In genomic region chr11:134347441-134347840, GRCh38 we compare ENCODE assay signal across 24 cellular contexts. TPM values are rescaled to one million over a fixed set of nuclear protein-coding genes. Genes with fewer than 3 reads are reported as not detected.
DNase-seq lines count a peak whose midpoint lies in the region; ATAC-seq and TF ChIP-seq lines count a peak whose summit lies in the region.
"Had no signal": no experiment of that assay in that cellular context is flagged by ENCODE, and none has a peak within 500 bp of the region (broad histone marks: within the 10 kb centered on the region; RNA-seq: fewer than 3 reads in every experiment).

No MANE protein-coding gene starts in this region.

- H3K27me3 Mint-ChIP-seq in activated naive CD8-positive, alpha-beta T cell treated with anti-CD3 and anti-CD28 coated beads, Interleukin-2, amount 10 ng/mL, durations not matched to agents 7 days and 5 days: no peaks in the 10 kb centered on the region
- no peaks in the 10 kb centered on the region for H3K27me3 Mint-ChIP-seq in activated naive CD8-positive, alpha-beta T cell treated with anti-CD3 and anti-CD28 coated beads for 36 hours

- H3K4me1 ChIP-seq in IMR-90 (ENCODE audit: control insufficient read depth, insufficient read depth, low read length): no peaks in the 10 kb centered on the region
- peaks cover 4% of the 10 kb centered on the region for H3K4me1 ChIP-seq in testis
- H3K4me1 ChIP-seq: BE2C had no signal

- H2AK5ac ChIP-seq in IMR-90 (ENCODE audit: low read depth, low read length): no peak overlapping the region

- TF ChIP-seq RAD21 in IMR-90 (IDR thresholded peaks at IDR 0.05; ENCODE audit: low read length): no peak

- H3K4me1 Mint-ChIP-seq in activated naive CD8-positive, alpha-beta T cell treated with anti-CD3 and anti-CD28 coated beads, Interleukin-2, amount 10 ng/mL, durations not matched to agents 7 days and 5 days: peaks cover 5% of the 10 kb centered on the region
- H3K4me1 Mint-ChIP-seq in activated naive CD8-positive, alpha-beta T cell treated with anti-CD3 and anti-CD28 coated beads for 36 hours: peaks cover 4% of the 10 kb centered on the region

- no peak overlapping the region for H3K18ac ChIP-seq in IMR-90 (ENCODE audit: low read depth, low read length)

- no peaks in the 10 kb centered on the region for H3K9me3 Mint-ChIP-seq in activated naive CD8-positive, alpha-beta T cell treated with anti-CD3 and anti-CD28 coated beads, Interleukin-2, amount 10 ng/mL, durations not matched to agents 7 days and 5 days
- H3K9me3 Mint-ChIP-seq in activated naive CD8-positive, alpha-beta T cell treated with anti-CD3 and anti-CD28 coated beads for 36 hours: no peaks in the 10 kb centered on the region

- CTCF ChIA-PET in IMR-90 (lab: Yijun Ruan, JAX): no interaction called here

- BruUV-seq in IMR-90 (replicated peaks; lab: Mats Ljungman, UMichigan): no TSS peak

- no peak overlapping the region for H3K4ac ChIP-seq in IMR-90 (ENCODE audit: low read depth, low read length)

- dilution Hi-C loops in IMR-90 (cut with HindIII; ENCODE audit: low sequenced_read_pairs, unreplicated experiment): no loop called here

- intact Hi-C loops in IMR-90 (cut with micrococcal nuclease) (no loop called here), testis (cut with DNase I; ENCODE audit: low total_unique reads) (no loop called here)

- H3K79me1 ChIP-seq in IMR-90 (ENCODE audit: low read depth in 1 of 2, low read length in 2 of 2): no peaks in the 10 kb centered on the region

- H3K27me3 ChIP-seq in IMR-90 (ENCODE audit: control insufficient read depth, insufficient read depth, low read length) (no peaks in the 10 kb centered on the region), testis (no peaks in the 10 kb centered on the region)
- H3K27me3 ChIP-seq: BE2C, MG63 had no signal

- H4K20me1 ChIP-seq in IMR-90 (ENCODE audit: insufficient read depth, low read length): no peaks in the 10 kb centered on the region

- no peak for TF ChIP-seq POLR2A in IMR-90 (IDR thresholded peaks at IDR 0.05; ENCODE audit: low read depth, low read length)
- no peak for TF ChIP-seq POLR2A in testis (IDR thresholded peaks at IDR 0.05)

- H3K36me3 ChIP-seq in IMR-90 (ENCODE audit: control insufficient read depth, insufficient read depth, low read length) (no peaks in the 10 kb centered on the region), testis (ENCODE audit: low read depth, missing control alignments) (no peaks in the 10 kb centered on the region)
- H3K36me3 ChIP-seq: BE2C, MG63 had no signal

- H2BK120ac ChIP-seq in IMR-90 (ENCODE audit: low read depth, low read length): no peak overlapping the region

- in situ Hi-C loops in IMR-90 (cut with MboI; ENCODE audit: low sequenced_read_pairs): no loop called here

- H2BK20ac ChIP-seq in IMR-90 (ENCODE audit: low read depth, low read length): no peak overlapping the region

- H3K27ac ChIP-seq in IMR-90 (ENCODE audit: insufficient read depth, low read length) (no peak overlapping the region), testis (no peak overlapping the region)
- H3K27ac ChIP-seq: RWPE1 had no signal

- no peak overlapping the region for H2AK9ac ChIP-seq in IMR-90 (replicated peaks; ENCODE audit: low read depth, low read length, poor library complexity)

- H2AFZ ChIP-seq in IMR-90 (replicated peaks; ENCODE audit: low read length, poor library complexity): peak overlapping the region; percentile 3

- no peak overlapping the region for H4K5ac ChIP-seq in IMR-90 (ENCODE audit: low read depth, low read length)

- no peak for DNase-seq in activated naive CD8-positive, alpha-beta T cell treated with anti-CD3 and anti-CD28 coated beads, Interleukin-2, amount 10 ng/mL, durations not matched to agents 7 days and 5 days
- DNase-seq in activated naive CD8-positive, alpha-beta T cell treated with anti-CD3 and anti-CD28 coated beads for 36 hours: no peak
- no peak for DNase-seq in IMR-90
- peak; percentile 18 for DNase-seq in ecto neural progenitor cell (ENCODE audit: low spot score)
- peak; percentile 6 for DNase-seq in testis
- no peak for DNase-seq in mucosa of gallbladder (ENCODE audit: low spot score)
- DNase-seq in activated T-cell treated with anti-CD3 and anti-CD28 coated beads, Interleukin-2, amount 50 U/mL, for 1 hour: no peak
- DNase-seq: BE2C; EL; GF-D8; GOT3; MG63; NCI-H1092; NCI-H1436; NCI-H187 treated with DMSO at 0.1 percent for 48 hours; NCI-H345; NCI-H524; NCI-H774; NK-92 treated with Interleukin-12 subunit alpha and Interleukin-12 subunit beta, amount 100 ng/mL, for 24 hours; SHP77 treated with DMSO at 0.1 percent for 48 hours had no signal

- no peak overlapping the region for H3K4me3 ChIP-seq in IMR-90 (ENCODE audit: insufficient read depth, low read depth, low read length)
- H3K4me3 ChIP-seq in testis: no peak overlapping the region
- H3K4me3 ChIP-seq: K562, MG63 had no signal

- no peaks in the 10 kb centered on the region for H3K9me1 ChIP-seq in IMR-90 (ENCODE audit: insufficient read depth, low read length)

- 72% methylated on average over 3 of the region's 10 CpGs; no CpG with 5 or more reads in 1 of the 2 experiments for WGBS in IMR-90 (ENCODE audit: extremely low coverage in 2 of 2, insufficient read length in 1 of 2), 2 experiments
- 87 to 90% methylated on average over 8 to 10 of the region's 10 CpGs for WGBS in testis, 2 donors

- H2BK15ac ChIP-seq in IMR-90 (ENCODE audit: low read depth, low read length): no peak overlapping the region

- no peaks in the 10 kb centered on the region for H3K36me3 Mint-ChIP-seq in activated naive CD8-positive, alpha-beta T cell treated with anti-CD3 and anti-CD28 coated beads, Interleukin-2, amount 10 ng/mL, durations not matched to agents 7 days and 5 days
- H3K36me3 Mint-ChIP-seq in activated naive CD8-positive, alpha-beta T cell treated with anti-CD3 and anti-CD28 coated beads for 36 hours: no peaks in the 10 kb centered on the region

- H3K14ac ChIP-seq in IMR-90 (replicated peaks; ENCODE audit: low read depth, low read length): no peak overlapping the region

- no peak overlapping the region for H3K23ac ChIP-seq in IMR-90 (ENCODE audit: low read depth, low read length)

- H3K9me3 ChIP-seq in IMR-90 (ENCODE audit: control insufficient read depth, insufficient read depth, low read length): peaks cover 11% of the 10 kb centered on the region
- H3K9me3 ChIP-seq in testis: no peaks in the 10 kb centered on the region
- H3K9me3 ChIP-seq: BE2C, MG63 had no signal

- no peak overlapping the region for H3K4me2 ChIP-seq in IMR-90 (ENCODE audit: low read depth, low read length)

- no peak for TF ChIP-seq CTCF in IMR-90 (conservative IDR thresholded peaks at IDR 0.05; ENCODE audit: low read depth, low read length)
- TF ChIP-seq CTCF in testis (IDR thresholded peaks at IDR 0.05): no peak

- H3K9ac ChIP-seq in IMR-90 (ENCODE audit: low read depth, low read length): no peak overlapping the region

- H2BK5ac ChIP-seq in IMR-90 (ENCODE audit: low read depth, low read length, poor library complexity, severe bottlenecking): no peak overlapping the region

- H4K91ac ChIP-seq in IMR-90 (ENCODE audit: insufficient read depth, low read depth, low read length): no peak overlapping the region

- no peak overlapping the region for H4K8ac ChIP-seq in IMR-90 (ENCODE audit: low read depth in 2 of 2, low read length in 2 of 2)

- no peak for ATAC-seq in activated naive CD8-positive, alpha-beta T cell treated with anti-CD3 and anti-CD28 coated beads, Interleukin-2, amount 10 ng/mL, durations not matched to agents 7 days and 5 days (ENCODE audit: low read depth)
- ATAC-seq in IMR-90 (ENCODE audit: low read depth): no peak
- no peak for ATAC-seq in HG03457 (IDR thresholded peaks at IDR 0.05; ENCODE audit: unreplicated experiment)
- ATAC-seq: K562 had no signal

- POLR2A ChIA-PET in activated naive CD8-positive, alpha-beta T cell treated with anti-CD3 and anti-CD28 coated beads, Interleukin-2, amount 10 ng/mL, durations not matched to agents 7 days and 5 days (lab: Charles Lee): no interaction called here
- POLR2A ChIA-PET in IMR-90 (lab: Charles Lee; ENCODE audit: unreplicated experiment): no interaction called here

- H3K27ac Mint-ChIP-seq in activated naive CD8-positive, alpha-beta T cell treated with anti-CD3 and anti-CD28 coated beads, Interleukin-2, amount 10 ng/mL, durations not matched to agents 7 days and 5 days: peak overlapping the region; percentile 34
- H3K27ac Mint-ChIP-seq in activated naive CD8-positive, alpha-beta T cell treated with anti-CD3 and anti-CD28 coated beads for 36 hours: no peak overlapping the region

- H3K56ac ChIP-seq in IMR-90 (ENCODE audit: extremely low read depth, insufficient read depth, low read length): no peak overlapping the region

- H3K4me3 Mint-ChIP-seq in activated naive CD8-positive, alpha-beta T cell treated with anti-CD3 and anti-CD28 coated beads, Interleukin-2, amount 10 ng/mL, durations not matched to agents 7 days and 5 days: no peak overlapping the region
- H3K4me3 Mint-ChIP-seq in activated naive CD8-positive, alpha-beta T cell treated with anti-CD3 and anti-CD28 coated beads for 36 hours: no peak overlapping the region

TF ChIP-seq in IMR-90, 13 proteins besides CTCF, POLR2A, EP300 and RAD21 (continues in another document):
- TF ChIP-seq SMC3 (IDR thresholded peaks at IDR 0.05; ENCODE audit: low read depth, low read length): no peak
- no peak for TF ChIP-seq ELK1 (IDR thresholded peaks at IDR 0.05; ENCODE audit: borderline replicate concordance, low read depth, low read length)
- no peak for TF ChIP-seq MAFK (IDR thresholded peaks at IDR 0.05; ENCODE audit: low read depth, low read length)
- TF ChIP-seq BHLHE40 (IDR thresholded peaks at IDR 0.05; ENCODE audit: low read depth, low read length): no peak
- no peak for TF ChIP-seq CEBPB (IDR thresholded peaks at IDR 0.05; ENCODE audit: low read depth, low read length)
- no peak for TF ChIP-seq NFE2L2 (IDR thresholded peaks at IDR 0.05; ENCODE audit: low read depth, low read length)

RNA-seq across cellular contexts. Expression of gene GLB1L2, which starts 15.7 kb away (rescaled TPM):
- 1 to 10 TPM; 1.6 to 1.7 TPM for total RNA-seq in activated naive CD8-positive, alpha-beta T cell treated with anti-CD3 and anti-CD28 coated beads, Interleukin-2, amount 10 ng/mL, durations not matched to agents 7 days and 5 days
- total RNA-seq in activated naive CD8-positive, alpha-beta T cell treated with anti-CD3 and anti-CD28 coated beads for 36 hours: 1 to 10 TPM; 9.1 to 9.3 TPM
- total RNA-seq in IMR-90 (2012; rRNA removed) (under 0.01 TPM in 2 replicates), testis (10 to 100 TPM; 29.1 to 29.9 TPM), mucosa of gallbladder (8.8 TPM)
- polyA plus RNA-seq in IMR-90 (2012; rRNA removed) (0.13 and 0.26 TPM in 2 replicates), testis (ENCODE audit: insufficient read depth, low read depth, low replicate concordance) (18.5 TPM)
- 0.02 and 0.15 TPM in 2 replicates for polyA plus RNA-seq in IMR-90 (2012; cell fraction: cytosol; rRNA removed)
- polyA plus RNA-seq in IMR-90 (2012; cell fraction: nucleus; rRNA removed; ENCODE audit: low replicate concordance): 0.15 and 0.17 TPM in 2 replicates
- total RNA-seq: LHCN-M2 had no signal

Comparison
In these comparisons a context has a peak if more than half of its experiments do, and no peak if none do; other contexts are left out.
1. DNase-seq: peak in ecto neural progenitor cell (single experiment) and testis (single experiment); none in activated naive CD8-positive, alpha-beta T cell treated with anti-CD3 and anti-CD28 coated beads, Interleukin-2, amount 10 ng/mL, durations not matched to agents 7 days and 5 days (single experiment), activated naive CD8-positive, alpha-beta T cell treated with anti-CD3 and anti-CD28 coated beads for 36 hours (single experiment), IMR-90 (single experiment), mucosa of gallbladder (single experiment) and activated T-cell treated with anti-CD3 and anti-CD28 coated beads, Interleukin-2, amount 50 U/mL, for 1 hour (single experiment).